19 cellular contexts compared by ENCODE assay signal in genomic region chr3:71908001-71908400, GRCh38.
DNase-seq lines count a peak whose midpoint lies in the region; ATAC-seq and TF ChIP-seq lines count a peak whose summit lies in the region.
"Had no signal": no experiment of that assay in that cellular context is flagged by ENCODE, and none has a peak within 500 bp of the region (broad histone marks: within the 10 kb centered on the region; RNA-seq: fewer than 3 reads in every experiment).

No MANE protein-coding gene starts in this region.

- H3K27ac ChIP-seq in GM23338 (ENCODE audit: low read depth): no peak overlapping the region
- H3K27ac ChIP-seq: HL-60, SJCRH30 had no signal

- H3K9me2 ChIP-seq in GM23338 (ENCODE audit: insufficient read depth): no peaks in the 10 kb centered on the region

- H3K27me3 Mint-ChIP-seq in GM23338 (ENCODE audit: insufficient read depth, low read depth, poor library complexity): no peaks in the 10 kb centered on the region

- peaks cover 6% of the 10 kb centered on the region; the same call in 1 of the 3 replicates for H3K36me3 Mint-ChIP-seq in GM23338 (ENCODE audit: low read depth)
- H3K36me3 Mint-ChIP-seq: CD8-positive, alpha-beta T cell had no signal

- H3K27me3 ChIP-seq in BE2C: no peaks in the 10 kb centered on the region
- no peaks in the 10 kb centered on the region for H3K27me3 ChIP-seq in GM23338 (ENCODE audit: insufficient read depth)
- H3K27me3 ChIP-seq: SJCRH30 had no signal

- ATAC-seq in GM23338 (no peak), SK-N-SH treated with all-trans-retinoic acid at 6 μM for 48 hours (no peak; the same call in 2 of the 3 replicates), HG03175 (IDR thresholded peaks at IDR 0.05; ENCODE audit: unreplicated experiment) (no peak), GM19395 (IDR thresholded peaks at IDR 0.05; ENCODE audit: unreplicated experiment) (no peak), omental fat pad (ENCODE audit: low FRiP score) (no peak)
- ATAC-seq: CD8-positive, alpha-beta T cell; HepG2; K562 had no signal

- peaks cover 10% of the 10 kb centered on the region for H3K4me1 Mint-ChIP-seq in GM23338

- 0 out of 2 replicates have a peak overlapping the region, but pooled peaks have one; percentile 95 for H2AFZ ChIP-seq in GM23338

- H3K4me3 ChIP-seq in BE2C (ENCODE audit: low read depth, low read length) (peak overlapping the region; percentile 40), GM23338 (no peak overlapping the region)
- H3K4me3 ChIP-seq: K562, SJCRH30 had no signal

- no peak overlapping the region for H3K4me3 Mint-ChIP-seq in GM23338
- H3K4me3 Mint-ChIP-seq: CD8-positive, alpha-beta T cell had no signal

- H3K9me3 Mint-ChIP-seq in GM23338: peaks cover 8% of the 10 kb centered on the region
- H3K9me3 Mint-ChIP-seq: CD8-positive, alpha-beta T cell had no signal

- H3K27ac Mint-ChIP-seq in GM23338: no peak overlapping the region
- H3K27ac Mint-ChIP-seq: CD8-positive, alpha-beta T cell had no signal

- no peaks in the 10 kb centered on the region for H3K9me3 ChIP-seq in BE2C
- H3K9me3 ChIP-seq: SJCRH30 had no signal

- TF ChIP-seq CTCF in BE2C (IDR thresholded peaks at IDR 0.05; ENCODE audit: low read depth, low read length): peak; percentile 11; the same call in 1 of the 2 replicates
- 0 out of 4 replicates have a peak, but pooled peaks of 1 of the 2 experiments have one; percentile 4 for TF ChIP-seq CTCF in GM23338 (conservative IDR thresholded peaks at IDR 0.05; ENCODE audit: low read depth in 2 of 2)
- TF ChIP-seq CTCF in omental fat pad (IDR thresholded peaks at IDR 0.05): no peak

- peak; percentile 77 for DNase-seq in BE2C
- no peak for DNase-seq in GM23338 (ENCODE audit: low spot score)
- DNase-seq in hypothalamus (lab: John Stamatoyannopoulos, UW): peak in 26 of 51 donors; percentile 4 to 52 (median 20)
- no peak for DNase-seq in omental fat pad (ENCODE audit: low spot score)
- DNase-seq in stimulated activated CD4-positive, alpha-beta T cell treated with anti-CD3 and anti-CD28 coated beads, Interleukin-4, amount 100 ng/mL, for 24 hours: no peak
- DNase-seq: CD8-positive, alpha-beta T cell; DND-41; NCI-H1105; NCI-H2081; NCI-H2171; NCI-H526 treated with DMSO at 0.1 percent for 48 hours; OCI-M1; SJCRH30 had no signal

- H3K4me2 ChIP-seq in GM23338: no peak overlapping the region

- H3F3A ChIP-seq in GM23338 (replicated peaks; ENCODE audit: low read depth): no peaks in the 10 kb centered on the region

- H3K4me1 ChIP-seq in BE2C (peaks cover 9% of the 10 kb centered on the region), GM23338 (ENCODE audit: insufficient read depth) (peaks cover 15% of the 10 kb centered on the region)
- H3K4me1 ChIP-seq: SJCRH30 had no signal

- no peaks in the 10 kb centered on the region for H3K79me2 ChIP-seq in GM23338 (replicated peaks; ENCODE audit: insufficient read depth)

- H4K20me1 ChIP-seq in GM23338 (replicated peaks; ENCODE audit: insufficient read depth): no peaks in the 10 kb centered on the region

- H3K36me3 ChIP-seq in BE2C (no peaks in the 10 kb centered on the region), GM23338 (ENCODE audit: insufficient read depth) (no peaks in the 10 kb centered on the region)
- H3K36me3 ChIP-seq: SJCRH30 had no signal

TF ChIP-seq in GM23338, 12 proteins besides CTCF, POLR2A, EP300 and RAD21 (continues in another document):
- TF ChIP-seq CREB1 (CRISPR knock-in tag; IDR thresholded peaks at IDR 0.05; ENCODE audit: low read depth) (no peak), ETS1 (IDR thresholded peaks at IDR 0.05) (no peak), REST (IDR thresholded peaks at IDR 0.05; ENCODE audit: unreplicated experiment) (no peak)

TF ChIP-seq in SK-N-SH treated with all-trans-retinoic acid at 6 μM for 48 hours, 23 proteins besides CTCF, POLR2A, EP300 and RAD21:
- TF ChIP-seq GLIS3 (CRISPR knock-in tag; IDR thresholded peaks at IDR 0.05) (no peak), TCF4 (CRISPR knock-in tag; IDR thresholded peaks at IDR 0.05; ENCODE audit: borderline replicate concordance) (peak; percentile 36; the same call in 1 of the 2 replicates)

Comparison
In these comparisons a context has a peak if more than half of its experiments do, and no peak if none do; other contexts are left out.
1. DNase-seq: peak in BE2C (single experiment) and hypothalamus (26 of 51); none in GM23338 (single experiment), omental fat pad (single experiment) and stimulated activated CD4-positive, alpha-beta T cell treated with anti-CD3 and anti-CD28 coated beads, Interleukin-4, amount 100 ng/mL, for 24 hours (single experiment).